2 cellular contexts compared by ENCODE assay signal in the genomic region with DNA sequence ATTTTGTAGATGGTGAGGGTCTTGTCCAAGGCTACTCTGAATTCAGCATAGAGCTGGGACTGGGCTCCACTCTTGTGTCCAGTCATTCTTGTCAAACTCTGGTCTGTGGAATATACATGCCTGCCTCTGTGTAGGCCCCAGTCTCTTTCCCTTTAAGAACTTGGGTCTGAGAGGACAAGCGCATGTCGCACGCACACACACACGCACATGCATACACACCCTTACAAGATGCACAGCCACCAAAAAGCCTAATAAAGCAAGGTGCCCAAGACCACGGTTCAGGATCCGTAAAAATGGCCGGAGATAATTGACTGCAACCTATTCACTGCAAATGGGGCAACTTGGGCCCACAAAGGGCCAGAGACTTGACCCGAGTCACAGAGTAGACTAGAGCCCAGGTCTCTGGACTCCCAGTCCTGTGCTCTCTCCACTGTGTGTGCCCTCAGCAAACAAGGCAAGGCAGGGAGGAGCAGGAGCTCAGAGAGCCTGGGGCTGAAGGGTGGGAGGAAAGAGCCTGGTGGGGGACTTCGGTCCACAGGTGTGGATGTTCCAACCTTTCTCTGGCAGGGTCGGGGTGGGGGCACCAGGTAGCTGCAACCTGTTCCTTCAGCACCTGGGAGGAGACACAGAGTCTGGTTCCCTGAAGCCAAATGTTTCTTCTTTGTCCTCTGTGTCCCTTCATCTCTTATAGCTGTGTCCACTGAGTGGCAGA.
TF ChIP-seq lines count a peak whose summit lies in the region.

No MANE protein-coding gene starts in this region.

TF ChIP-seq in SK-N-SH, 30 proteins besides CTCF, POLR2A, EP300 and RAD21 (continued from another document):
- TF ChIP-seq, protein P1, sequence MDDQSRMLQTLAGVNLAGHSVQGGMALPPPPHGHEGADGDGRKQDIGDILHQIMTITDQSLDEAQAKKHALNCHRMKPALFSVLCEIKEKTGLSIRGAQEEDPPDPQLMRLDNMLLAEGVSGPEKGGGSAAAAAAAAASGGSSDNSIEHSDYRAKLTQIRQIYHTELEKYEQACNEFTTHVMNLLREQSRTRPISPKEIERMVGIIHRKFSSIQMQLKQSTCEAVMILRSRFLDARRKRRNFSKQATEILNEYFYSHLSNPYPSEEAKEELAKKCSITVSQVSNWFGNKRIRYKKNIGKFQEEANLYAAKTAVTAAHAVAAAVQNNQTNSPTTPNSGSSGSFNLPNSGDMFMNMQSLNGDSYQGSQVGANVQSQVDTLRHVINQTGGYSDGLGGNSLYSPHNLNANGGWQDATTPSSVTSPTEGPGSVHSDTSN (IDR thresholded peaks at IDR 0.05), result no peak
- TF ChIP-seq GABPA (IDR thresholded peaks at IDR 0.05; ENCODE audit: low read depth) (no peak), EZH2phosphoT487 (IDR thresholded peaks at IDR 0.05; ENCODE audit: borderline replicate concordance, low read depth) (no peak), RCOR1 (IDR thresholded peaks at IDR 0.05; ENCODE audit: low read length) (no peak), RXRA (IDR thresholded peaks at IDR 0.05; ENCODE audit: borderline replicate concordance, low read depth) (no peak), SIN3A (IDR thresholded peaks at IDR 0.05; ENCODE audit: borderline replicate concordance, low read depth, low read length) (no peak), FOXJ3 (CRISPR knock-in tag; IDR thresholded peaks at IDR 0.05) (no peak), MXI1 (IDR thresholded peaks at IDR 0.05; ENCODE audit: low read depth, low read length) (no peak), TEAD4 (IDR thresholded peaks at IDR 0.05; ENCODE audit: borderline replicate concordance, insufficient read depth) (no peak), TCF12 (IDR thresholded peaks at IDR 0.05) (no peak), NFIC (IDR thresholded peaks at IDR 0.05; ENCODE audit: borderline replicate concordance) (no peak), GATA2 (CRISPR knock-in tag; IDR thresholded peaks at IDR 0.05) (no peak)
- TF ChIP-seq, protein P2, sequence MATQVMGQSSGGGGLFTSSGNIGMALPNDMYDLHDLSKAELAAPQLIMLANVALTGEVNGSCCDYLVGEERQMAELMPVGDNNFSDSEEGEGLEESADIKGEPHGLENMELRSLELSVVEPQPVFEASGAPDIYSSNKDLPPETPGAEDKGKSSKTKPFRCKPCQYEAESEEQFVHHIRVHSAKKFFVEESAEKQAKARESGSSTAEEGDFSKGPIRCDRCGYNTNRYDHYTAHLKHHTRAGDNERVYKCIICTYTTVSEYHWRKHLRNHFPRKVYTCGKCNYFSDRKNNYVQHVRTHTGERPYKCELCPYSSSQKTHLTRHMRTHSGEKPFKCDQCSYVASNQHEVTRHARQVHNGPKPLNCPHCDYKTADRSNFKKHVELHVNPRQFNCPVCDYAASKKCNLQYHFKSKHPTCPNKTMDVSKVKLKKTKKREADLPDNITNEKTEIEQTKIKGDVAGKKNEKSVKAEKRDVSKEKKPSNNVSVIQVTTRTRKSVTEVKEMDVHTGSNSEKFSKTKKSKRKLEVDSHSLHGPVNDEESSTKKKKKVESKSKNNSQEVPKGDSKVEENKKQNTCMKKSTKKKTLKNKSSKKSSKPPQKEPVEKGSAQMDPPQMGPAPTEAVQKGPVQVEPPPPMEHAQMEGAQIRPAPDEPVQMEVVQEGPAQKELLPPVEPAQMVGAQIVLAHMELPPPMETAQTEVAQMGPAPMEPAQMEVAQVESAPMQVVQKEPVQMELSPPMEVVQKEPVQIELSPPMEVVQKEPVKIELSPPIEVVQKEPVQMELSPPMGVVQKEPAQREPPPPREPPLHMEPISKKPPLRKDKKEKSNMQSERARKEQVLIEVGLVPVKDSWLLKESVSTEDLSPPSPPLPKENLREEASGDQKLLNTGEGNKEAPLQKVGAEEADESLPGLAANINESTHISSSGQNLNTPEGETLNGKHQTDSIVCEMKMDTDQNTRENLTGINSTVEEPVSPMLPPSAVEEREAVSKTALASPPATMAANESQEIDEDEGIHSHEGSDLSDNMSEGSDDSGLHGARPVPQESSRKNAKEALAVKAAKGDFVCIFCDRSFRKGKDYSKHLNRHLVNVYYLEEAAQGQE (IDR thresholded peaks at IDR 0.05; ENCODE audit: low read depth, low read length), result no peak
TF ChIP-seq in SK-N-SH: peak in this region for 0.

TF ChIP-seq in SK-N-SH treated with all-trans-retinoic acid at 6 μM for 48 hours, 23 proteins besides CTCF, POLR2A, EP300 and RAD21 (continued from another document):
- TF ChIP-seq, protein P3, sequence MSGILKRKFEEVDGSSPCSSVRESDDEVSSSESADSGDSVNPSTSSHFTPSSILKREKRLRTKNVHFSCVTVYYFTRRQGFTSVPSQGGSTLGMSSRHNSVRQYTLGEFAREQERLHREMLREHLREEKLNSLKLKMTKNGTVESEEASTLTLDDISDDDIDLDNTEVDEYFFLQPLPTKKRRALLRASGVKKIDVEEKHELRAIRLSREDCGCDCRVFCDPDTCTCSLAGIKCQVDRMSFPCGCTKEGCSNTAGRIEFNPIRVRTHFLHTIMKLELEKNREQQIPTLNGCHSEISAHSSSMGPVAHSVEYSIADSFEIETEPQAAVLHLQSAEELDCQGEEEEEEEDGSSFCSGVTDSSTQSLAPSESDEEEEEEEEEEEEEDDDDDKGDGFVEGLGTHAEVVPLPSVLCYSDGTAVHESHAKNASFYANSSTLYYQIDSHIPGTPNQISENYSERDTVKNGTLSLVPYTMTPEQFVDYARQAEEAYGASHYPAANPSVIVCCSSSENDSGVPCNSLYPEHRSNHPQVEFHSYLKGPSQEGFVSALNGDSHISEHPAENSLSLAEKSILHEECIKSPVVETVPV (CRISPR knock-in tag; IDR thresholded peaks at IDR 0.05), result no peak
